27 cellular contexts compared by ENCODE assay signal in the genomic region with DNA sequence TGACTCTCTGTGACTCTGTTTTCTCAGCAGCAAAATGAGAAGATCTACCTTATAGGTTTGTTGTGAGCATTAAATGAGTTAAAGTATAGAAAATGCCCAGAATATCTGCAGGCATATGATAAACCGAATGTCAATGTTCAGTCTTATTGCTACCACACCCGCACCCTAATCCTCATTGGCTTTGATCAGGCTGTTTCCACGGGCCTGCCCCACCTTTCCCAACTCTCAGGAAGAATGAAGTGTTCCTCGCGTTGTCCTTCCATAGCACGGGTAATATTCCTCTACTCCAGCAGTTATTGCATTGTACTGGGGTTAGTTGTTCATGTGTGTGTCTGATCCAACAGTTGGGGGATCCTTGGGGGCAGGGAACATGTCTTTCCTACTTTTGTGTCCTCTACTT. TPM values are rescaled to one million over a fixed set of nuclear protein-coding genes. Genes with fewer than 3 reads are reported as not detected.
A peak's percentile ranks its signal among the peaks of the same experiment; 100 is the strongest.
DNase-seq lines count a peak whose midpoint lies in the region; ATAC-seq, FAIRE-seq and TF ChIP-seq lines count a peak whose summit lies in the region.
"Had no signal": no experiment of that assay in that cellular context is flagged by ENCODE, and none has a peak within 500 bp of the region (broad histone marks: within the 10 kb centered on the region; RNA-seq: fewer than 3 reads in every experiment).

No MANE protein-coding gene starts in this region.

- FAIRE-seq in GM12891 (lab: Jason Lieb, UNC): no peak
- FAIRE-seq: bronchial epithelial cell, GM18507, kidney had no signal

- ATAC-seq in Panc1 (no peak), gastrocnemius medialis (no peak), GM19463 (IDR thresholded peaks at IDR 0.05; ENCODE audit: unreplicated experiment) (no peak)
- ATAC-seq: activated CD8-positive, alpha-beta T cell treated with anti-CD3 and anti-CD28 coated beads for 36 hours; SK-N-SH treated with all-trans-retinoic acid at 6 μM for 48 hours had no signal

- peaks cover 94% of the 10 kb centered on the region for H3K4me1 Mint-ChIP-seq in CD14-positive monocyte

- peaks cover 2 to 8% of the 10 kb centered on the region in 2 donors for H3K36me3 Mint-ChIP-seq in CD14-positive monocyte
- H3K36me3 Mint-ChIP-seq: activated naive CD4-positive, alpha-beta T cell treated with anti-CD3 and anti-CD28 coated beads, Interleukin-2, amount 50 U/mL, for 24 hours had no signal

- TF ChIP-seq CTCF in CD14-positive monocyte (IDR thresholded peaks at IDR 0.05): no peak
- TF ChIP-seq CTCF in Panc1 (IDR thresholded peaks at IDR 0.05): no peak
- no peak for TF ChIP-seq CTCF in hepatocyte (IDR thresholded peaks at IDR 0.05; ENCODE audit: poor library complexity)
- no peak for TF ChIP-seq CTCF in gastrocnemius medialis (IDR thresholded peaks at IDR 0.05 in 4 of 5, conservative IDR thresholded peaks at IDR 0.05 in 1 of 5)

- H3K27me3 ChIP-seq in Panc1 (ENCODE audit: control insufficient read depth, insufficient read depth, low read length) (no peaks in the 10 kb centered on the region), hepatocyte (no peaks in the 10 kb centered on the region), gastrocnemius medialis (no peaks in the 10 kb centered on the region)
- H3K27me3 ChIP-seq: upper lobe of left lung had no signal

- H3K4me3 Mint-ChIP-seq in CD14-positive monocyte: peak overlapping the region in 1 of 2 donors; percentile 50
- H3K4me3 Mint-ChIP-seq: activated CD8-positive, alpha-beta T cell treated with anti-CD3 and anti-CD28 coated beads for 36 hours; activated naive CD4-positive, alpha-beta T cell treated with anti-CD3 and anti-CD28 coated beads, Interleukin-2, amount 50 U/mL, for 24 hours; activated T-helper 17 cell treated with anti-CD3 and anti-CD28 coated beads, Interleukin-2, amount 50 U/mL, for 72 hours; stimulated activated naive CD8-positive, alpha-beta T cell treated with anti-CD3 and anti-CD28 coated beads, Interleukin-15, Interleukin-2, amounts not matched to agents 100 ng/mL and 50 ng/mL, for 24 hours had no signal

- H3K27me3 Mint-ChIP-seq in CD14-positive monocyte (ENCODE audit: low read depth in 3 of 3): peaks cover 0 to 6% (median 2%) of the 10 kb centered on the region in 3 donors
- H3K27me3 Mint-ChIP-seq: activated CD8-positive, alpha-beta T cell treated with anti-CD3 and anti-CD28 coated beads for 36 hours; activated T-helper 17 cell treated with anti-CD3 and anti-CD28 coated beads, Interleukin-2, amount 50 U/mL, for 72 hours; stimulated activated naive CD8-positive, alpha-beta T cell treated with anti-CD3 and anti-CD28 coated beads, Interleukin-15, Interleukin-2, amounts not matched to agents 100 ng/mL and 50 ng/mL, for 24 hours had no signal

- peaks cover 13% of the 10 kb centered on the region for H3K4me1 ChIP-seq in Panc1 (ENCODE audit: control insufficient read depth, insufficient read depth, low read length)
- H3K4me1 ChIP-seq in hepatocyte (ENCODE audit: insufficient read depth): peaks cover 71% of the 10 kb centered on the region
- H3K4me1 ChIP-seq in gastrocnemius medialis: peaks cover 12 to 26% of the 10 kb centered on the region in 2 donors

- H3K27ac ChIP-seq in Panc1 (ENCODE audit: low read length) (peak overlapping the region; percentile 35; the same call in 1 of the 2 replicates), hepatocyte (peak overlapping the region; percentile 91), gastrocnemius medialis (peak overlapping the region in 3 of 4 donors; percentile 76 to 84 (median 83))
- H3K27ac ChIP-seq: BLaER1 had no signal

- BruUV-seq in Panc1 (replicated peaks; lab: Mats Ljungman, UMichigan): no TSS peak

- WGBS in hepatocyte (ENCODE audit: low lambda C conversion rate, missing lambda C conversion rate): 68% methylated on average over 6 of the region's 6 CpGs

- CTCF ChIA-PET in Panc1 (lab: Charles Lee): no interaction called here

- POLR2A ChIA-PET in Panc1 (lab: Charles Lee): interaction anchor here (0.7 kb wide), 1 partner anchor 114 kb away, joined by 13 read pairs; no protein-coding TSS in a partner anchor

- in situ Hi-C loops in Panc1 (cut with HindIII; ENCODE audit: low pct_unique_long_range_greater_than_20kb, low sequenced_read_pairs): no loop called here
- in situ Hi-C loops in gastrocnemius medialis (cut with MboI; ENCODE audit: low sequenced_read_pairs in 4 of 4): no loop called here

- H3K27ac Mint-ChIP-seq in CD14-positive monocyte: peak overlapping the region; percentile 89 to 99 (median 92)
- H3K27ac Mint-ChIP-seq: activated CD8-positive, alpha-beta T cell treated with anti-CD3 and anti-CD28 coated beads for 36 hours; activated naive CD4-positive, alpha-beta T cell treated with anti-CD3 and anti-CD28 coated beads, Interleukin-2, amount 50 U/mL, for 24 hours; activated T-helper 17 cell treated with anti-CD3 and anti-CD28 coated beads, Interleukin-2, amount 50 U/mL, for 72 hours; stimulated activated naive CD8-positive, alpha-beta T cell treated with anti-CD3 and anti-CD28 coated beads, Interleukin-15, Interleukin-2, amounts not matched to agents 100 ng/mL and 50 ng/mL, for 24 hours had no signal

- DNase-seq in CD14-positive monocyte (ENCODE audit: low spot score): no peak
- DNase-seq in Panc1 (ENCODE audit: low read depth, low spot score): no peak
- no peak for DNase-seq in hepatocyte (ENCODE audit: low spot score)
- DNase-seq in gastrocnemius medialis: no peak
- no peak for DNase-seq in NOMO-1 (lab: John Stamatoyannopoulos, UW; ENCODE audit: unreplicated experiment in 2 of 2)
- DNase-seq in GM12891 (ENCODE audit: insufficient read length, low spot score): no peak
- DNase-seq in NCI-H2171 (lab: John Stamatoyannopoulos, UW): no peak
- DNase-seq: activated CD8-positive, alpha-beta T cell treated with anti-CD3 and anti-CD28 coated beads for 36 hours; cortex of kidney; DMS79; Karpas-422; kidney; mammary epithelial cell; NCI-H1417 treated with DMSO at 0.1 percent for 48 hours; NCI-H2081; NCI-H446; NCI-H82; T-helper 2 cell had no signal

- H3K4me3 ChIP-seq in Panc1 (ENCODE audit: low read depth in 2 of 2, low read length in 2 of 2) (no peak overlapping the region), hepatocyte (no peak overlapping the region), gastrocnemius medialis (no peak overlapping the region)
- H3K4me3 ChIP-seq: BLaER1, upper lobe of left lung had no signal

- H3K9me3 Mint-ChIP-seq in CD14-positive monocyte: peaks cover 0 to 6% (median 1%) of the 10 kb centered on the region in 7 donors
- H3K9me3 Mint-ChIP-seq: activated CD8-positive, alpha-beta T cell treated with anti-CD3 and anti-CD28 coated beads for 36 hours; activated naive CD4-positive, alpha-beta T cell treated with anti-CD3 and anti-CD28 coated beads, Interleukin-2, amount 50 U/mL, for 24 hours; activated T-helper 17 cell treated with anti-CD3 and anti-CD28 coated beads, Interleukin-2, amount 50 U/mL, for 72 hours; stimulated activated naive CD8-positive, alpha-beta T cell treated with anti-CD3 and anti-CD28 coated beads, Interleukin-15, Interleukin-2, amounts not matched to agents 100 ng/mL and 50 ng/mL, for 24 hours had no signal

- H2AFZ ChIP-seq in hepatocyte: no peak overlapping the region

- no peaks in the 10 kb centered on the region for H3K79me2 ChIP-seq in hepatocyte

- intact Hi-C loops in CD14-positive monocyte (cut with micrococcal nuclease): no loop called here
- intact Hi-C loops in Panc1 (cut with micrococcal nuclease; ENCODE audit: unreplicated experiment): no loop called here
- intact Hi-C loops in gastrocnemius medialis (cut with DNase I; ENCODE audit: low total_unique reads): no loop called here

- TF ChIP-seq POLR2A in gastrocnemius medialis (IDR thresholded peaks at IDR 0.05) (no peak), GM12891 (IDR thresholded peaks at IDR 0.05; ENCODE audit: low read depth, low read length) (no peak)

- no peaks in the 10 kb centered on the region for H4K20me1 ChIP-seq in hepatocyte (ENCODE audit: insufficient read depth, poor library complexity, severe bottlenecking)
- H4K20me1 ChIP-seq: BLaER1 had no signal

- H3K4me2 ChIP-seq in hepatocyte: no peak overlapping the region
- H3K4me2 ChIP-seq: BLaER1 had no signal

- H3K9me3 ChIP-seq in Panc1 (ENCODE audit: control insufficient read depth, insufficient read depth, low read depth, low read length) (no peaks in the 10 kb centered on the region), hepatocyte (ENCODE audit: low read depth) (no peaks in the 10 kb centered on the region), gastrocnemius medialis (no peaks in the 10 kb centered on the region)
- H3K9me3 ChIP-seq: BLaER1, upper lobe of left lung had no signal

- H3K36me3 ChIP-seq in Panc1 (ENCODE audit: control insufficient read depth, insufficient read depth, low read length): no peaks in the 10 kb centered on the region
- H3K36me3 ChIP-seq in hepatocyte (replicated peaks; ENCODE audit: insufficient read depth, low read depth): no peaks in the 10 kb centered on the region
- no peaks in the 10 kb centered on the region for H3K36me3 ChIP-seq in gastrocnemius medialis
- H3K36me3 ChIP-seq: BLaER1, upper lobe of left lung had no signal

- H3K9me2 ChIP-seq in hepatocyte (replicated peaks; ENCODE audit: insufficient read depth): no peaks in the 10 kb centered on the region

TF ChIP-seq in GM12891, 5 proteins besides CTCF, POLR2A, EP300 and RAD21:
- TF ChIP-seq PAX5 (IDR thresholded peaks at IDR 0.05; ENCODE audit: insufficient read depth, low read length, severe bottlenecking) (no peak), POU2F2 (IDR thresholded peaks at IDR 0.05; ENCODE audit: low read depth, low read length) (no peak), TAF1 (IDR thresholded peaks at IDR 0.05; ENCODE audit: low read depth, low read length) (no peak), SPI1 (IDR thresholded peaks at IDR 0.05; ENCODE audit: low read depth, low read length) (no peak), POLR2AphosphoS5 (IDR thresholded peaks at IDR 0.05; ENCODE audit: low read depth, low read length) (no peak)

RNA-seq across cellular contexts. Expression of a gene that starts 7.9 kb away (rescaled TPM):
- 100 to 1,000 TPM; 788 to 878 TPM for polyA plus RNA-seq in CD14-positive monocyte
- total RNA-seq in Panc1 (2021; ENCODE audit: unreplicated experiment): 146 TPM
- 143 TPM for polyA plus RNA-seq in Panc1 (2012; ENCODE audit: insufficient read length)
- total RNA-seq in hepatocyte: 461 and 534 TPM in 2 replicates
- polyA plus RNA-seq in hepatocyte: 690 and 766 TPM in 2 replicates
- total RNA-seq in gastrocnemius medialis: 100 to 1,000 TPM in 1 of 4 donors, 10 to 100 TPM in 3; 68.0 to 124 (median 80.6) TPM
- 20.1 TPM for polyA plus RNA-seq in GM12891 (2012; ENCODE audit: low read depth, missing spikeins)

Comparison
In these comparisons a context has a peak if more than half of its experiments do, and no peak if none do; other contexts are left out.
1. H3K27ac ChIP-seq: peak in every context shown above with its lines; median percentile 91 in hepatocyte; 83 in gastrocnemius medialis; 35 in Panc1.